In genomic region chr1:164843743-164844500, GRCh38 we compare ENCODE assay signal across 23 cellular contexts.
"Had no signal": no experiment of that assay in that cellular context is flagged by ENCODE, and none has a peak within 500 bp of the region (broad histone marks: within the 10 kb centered on the region; RNA-seq: fewer than 3 reads in every experiment).

No MANE protein-coding gene starts in this region.

- H3K4me2 ChIP-seq: neural progenitor cell, smooth muscle cell had no signal

- H3K9ac ChIP-seq: neural progenitor cell had no signal

- H3K9me3 ChIP-seq: esophagus muscularis mucosa, gastroesophageal sphincter, heart right ventricle, lower lobe of right lung, sigmoid colon, testis, upper lobe of left lung had no signal

- H2AFZ ChIP-seq: neural progenitor cell had no signal

- H3K4me1 ChIP-seq: testis had no signal

- H3K4me3 ChIP-seq: esophagus muscularis mucosa, gastroesophageal sphincter, heart right ventricle, lower lobe of right lung, neural progenitor cell, sigmoid colon, smooth muscle cell, testis, upper lobe of left lung had no signal

- DNase-seq: activated CD4-positive, alpha-beta memory T cell treated with anti-CD3 and anti-CD28 coated beads for 36 hours; activated CD4-positive, alpha-beta T cell treated with anti-CD3 and anti-CD28 coated beads for 48 hours; activated CD4-positive, CD25-positive, alpha-beta regulatory T cell; activated naive CD4-positive, alpha-beta T cell treated with anti-CD3 and anti-CD28 coated beads for 36 hours; activated naive CD8-positive, alpha-beta T cell treated with anti-CD3 and anti-CD28 coated beads, Interleukin-2, amount 10 ng/mL, durations not matched to agents 7 days and 5 days; activated T-cell treated with anti-CD3 and anti-CD28 coated beads, Interleukin-2, amount 50 U/mL, for 48 hours; brain microvascular endothelial cell; caudate nucleus; effector memory CD4-positive, alpha-beta T cell; heart right ventricle; lower lobe of right lung; naive thymus-derived CD4-positive, alpha-beta T cell; retina; sigmoid colon; stimulated activated CD4-positive, alpha-beta T cell treated with anti-CD3 and anti-CD28 coated beads, Interleukin-4, amount 100 ng/mL, for 1 hour; stimulated activated naive CD4-positive, alpha-beta T cell; T1000; testis; upper lobe of left lung had no signal

- H3K27ac ChIP-seq: brain microvascular endothelial cell, gastroesophageal sphincter, lower lobe of right lung, neural progenitor cell, testis had no signal

- H3K27me3 ChIP-seq: brain microvascular endothelial cell, esophagus muscularis mucosa, gastroesophageal sphincter, heart right ventricle, neural progenitor cell, sigmoid colon, testis, upper lobe of left lung had no signal
